In genomic region chr3:43176666-43177065, GRCh38 we compare ENCODE assay signal across 18 cellular contexts.
DNase-seq lines count a peak whose midpoint lies in the region; ATAC-seq and TF ChIP-seq lines count a peak whose summit lies in the region.
"Had no signal": no experiment of that assay in that cellular context is flagged by ENCODE, and none has a peak within 500 bp of the region (broad histone marks: within the 10 kb centered on the region; RNA-seq: fewer than 3 reads in every experiment).

No MANE protein-coding gene starts in this region.

- no peaks in the 10 kb centered on the region for H3K36me3 ChIP-seq in breast epithelium
- H3K36me3 ChIP-seq: stomach had no signal

- POLR2A ChIA-PET in MCF 10A (lab: Yijun Ruan, JAX), result no interaction called here

- H3K4me1 Mint-ChIP-seq in MCF 10A (ENCODE audit: insufficient read depth, unreplicated experiment), result peaks cover 47% of the 10 kb centered on the region
- H3K4me1 Mint-ChIP-seq in stimulated activated effector memory CD8-positive, alpha-beta T cell treated with anti-CD3 and anti-CD28 coated beads, Interleukin-12 subunit alpha, Interleukin-12 subunit beta, amount 100 ng/mL, for 72 hours, result peaks cover 37% of the 10 kb centered on the region

- ATAC-seq in stimulated activated effector memory CD8-positive, alpha-beta T cell treated with anti-CD3 and anti-CD28 coated beads, Interleukin-12 subunit alpha, Interleukin-12 subunit beta, amount 100 ng/mL, for 72 hours, result no peak
- ATAC-seq: HCT116, K562 had no signal

- intact Hi-C loops in MCF 10A (cut with micrococcal nuclease), result no loop called here
- intact Hi-C loops in breast epithelium (cut with DNase I; ENCODE audit: low total_unique reads), result no loop called here

- H3K27me3 Mint-ChIP-seq in MCF 10A (ENCODE audit: insufficient read depth, unreplicated experiment), result no peaks in the 10 kb centered on the region
- H3K27me3 Mint-ChIP-seq: activated CD4-positive, alpha-beta T cell treated with anti-CD3 and anti-CD28 coated beads, Interleukin-2, amount 10 ng/mL, durations not matched to agents 7 days and 5 days had no signal

- TF ChIP-seq CTCF in MCF 10A (IDR thresholded peaks at IDR 0.05; ENCODE audit: unreplicated experiment) (no peak), breast epithelium (IDR thresholded peaks at IDR 0.05) (no peak)

- DNase-seq in MCF 10A (ENCODE audit: unreplicated experiment) (no peak), breast epithelium (ENCODE audit: low spot score in 2 of 2) (no peak), NCI-H69 (lab: John Stamatoyannopoulos, UW) (peak; percentile 17), epidermal melanocyte (ENCODE audit: insufficient read length, low spot score) (peak; percentile 27), hypothalamus (lab: John Stamatoyannopoulos, UW) (no peak), NCI-H510A (lab: John Stamatoyannopoulos, UW) (no peak)
- DNase-seq in stimulated activated effector memory CD8-positive, alpha-beta T cell treated with anti-CD3 and anti-CD28 coated beads, Interleukin-12 subunit alpha, Interleukin-12 subunit beta, amount 100 ng/mL, for 72 hours (ENCODE audit: low spot score in 2 of 2), result no peak
- DNase-seq in effector CD4-positive, alpha-beta T cell, result no peak
- DNase-seq: activated CD4-positive, alpha-beta T cell treated with anti-CD3 and anti-CD28 coated beads, Interleukin-2, amount 10 ng/mL, durations not matched to agents 7 days and 5 days; DMS153; NCI-H1417; NCI-H774; stomach; T-helper 9 cell had no signal

- H3K27ac ChIP-seq in breast epithelium, result no peak overlapping the region
- H3K27ac ChIP-seq: stomach had no signal

- H3K27me3 ChIP-seq in breast epithelium, result no peaks in the 10 kb centered on the region
- H3K27me3 ChIP-seq: stomach had no signal

- no peaks in the 10 kb centered on the region for H3K36me3 Mint-ChIP-seq in MCF 10A (ENCODE audit: insufficient read depth, unreplicated experiment)
- no peaks in the 10 kb centered on the region for H3K36me3 Mint-ChIP-seq in stimulated activated effector memory CD8-positive, alpha-beta T cell treated with anti-CD3 and anti-CD28 coated beads, Interleukin-12 subunit alpha, Interleukin-12 subunit beta, amount 100 ng/mL, for 72 hours

- H3K4me3 Mint-ChIP-seq in MCF 10A (ENCODE audit: unreplicated experiment), result no peak overlapping the region
- no peak overlapping the region for H3K4me3 Mint-ChIP-seq in stimulated activated effector memory CD8-positive, alpha-beta T cell treated with anti-CD3 and anti-CD28 coated beads, Interleukin-12 subunit alpha, Interleukin-12 subunit beta, amount 100 ng/mL, for 72 hours
- H3K4me3 Mint-ChIP-seq: activated CD4-positive, alpha-beta T cell treated with anti-CD3 and anti-CD28 coated beads, Interleukin-2, amount 10 ng/mL, durations not matched to agents 7 days and 5 days had no signal

- BruUV-seq in MCF 10A (replicated peaks; lab: Mats Ljungman, UMichigan), result no TSS peak

- TF ChIP-seq POLR2A in breast epithelium (IDR thresholded peaks at IDR 0.05), result no peak

- no peaks in the 10 kb centered on the region for H3K4me1 ChIP-seq in breast epithelium

- peak overlapping the region; percentile 76 for H3K27ac Mint-ChIP-seq in MCF 10A (ENCODE audit: low read depth, unreplicated experiment)
- H3K27ac Mint-ChIP-seq in stimulated activated effector memory CD8-positive, alpha-beta T cell treated with anti-CD3 and anti-CD28 coated beads, Interleukin-12 subunit alpha, Interleukin-12 subunit beta, amount 100 ng/mL, for 72 hours, result peak overlapping the region; percentile 2
- H3K27ac Mint-ChIP-seq: activated T-helper 2 cell treated with anti-CD3 and anti-CD28 coated beads, Interferon-gamma antibody, Interleukin-2, Interleukin-4, amounts not matched to agents 10 μg/mL and 5 μg/mL and 100 μg/mL, durations not matched to agents 14 hours and 24 hours and 36 hours had no signal

- no peak overlapping the region for H3K4me3 ChIP-seq in breast epithelium
- H3K4me3 ChIP-seq: K562, smooth muscle cell, stomach had no signal

- H3K9me3 ChIP-seq in breast epithelium, result no peaks in the 10 kb centered on the region

- CTCF ChIA-PET in MCF 10A (lab: Yijun Ruan, JAX), result interaction anchor here (0.7 to 2.3 kb wide), 3 partner anchors 12 to 213 kb away, joined by 3 to 18 read pairs (median 3); no protein-coding TSS in a partner anchor

- no peaks in the 10 kb centered on the region for H3K9me3 Mint-ChIP-seq in MCF 10A (ENCODE audit: unreplicated experiment)
- H3K9me3 Mint-ChIP-seq in stimulated activated effector memory CD8-positive, alpha-beta T cell treated with anti-CD3 and anti-CD28 coated beads, Interleukin-12 subunit alpha, Interleukin-12 subunit beta, amount 100 ng/mL, for 72 hours, result peaks cover 16% of the 10 kb centered on the region

Comparison
In these comparisons a context has a peak if more than half of its experiments do, and no peak if none do; other contexts are left out.
1. DNase-seq: peak in NCI-H69 (single experiment) and epidermal melanocyte (single experiment); none in MCF 10A (single experiment), breast epithelium (0 of 2), stimulated activated effector memory CD8-positive, alpha-beta T cell treated with anti-CD3 and anti-CD28 coated beads, Interleukin-12 subunit alpha, Interleukin-12 subunit beta, amount 100 ng/mL, for 72 hours (0 of 2), hypothalamus (0 of 51), NCI-H510A (single experiment) and effector CD4-positive, alpha-beta T cell (single experiment).